ENCODE assay signal across 2 cellular contexts in genomic region chr1:84510165-84510564, GRCh38.
TF ChIP-seq lines count a peak whose summit lies in the region.

No MANE protein-coding gene starts in this region.

TF ChIP-seq in HepG2, 621 proteins besides CTCF, POLR2A, EP300 and RAD21:
- TF ChIP-seq ZNF549 (CRISPR knock-in tag; IDR thresholded peaks at IDR 0.05) (no peak), ISL2 (CRISPR knock-in tag; IDR thresholded peaks at IDR 0.05) (no peak), ZNF678 (CRISPR knock-in tag; IDR thresholded peaks at IDR 0.05) (no peak), YEATS4 (CRISPR knock-in tag; IDR thresholded peaks at IDR 0.05; ENCODE audit: borderline replicate concordance) (no peak), MAFF (IDR thresholded peaks at IDR 0.05; ENCODE audit: low read depth, low read length) (peak; percentile 83), ZNF501 (CRISPR knock-in tag; IDR thresholded peaks at IDR 0.05) (no peak), MAFK (conservative IDR thresholded peaks at IDR 0.05 in 1 of 2, IDR thresholded peaks at IDR 0.05 in 1 of 2; ENCODE audit: low read length in 2 of 2) (peak; percentile 86 to 92), ZNF264 (CRISPR knock-in tag; IDR thresholded peaks at IDR 0.05) (no peak), GMEB2 (CRISPR knock-in tag; IDR thresholded peaks at IDR 0.05; ENCODE audit: low read depth) (no peak)
TF ChIP-seq in HepG2: peak in this region for 2.

TF ChIP-seq in H1, 55 proteins besides CTCF, POLR2A, EP300 and RAD21:
- no peak for TF ChIP-seq ATF3 (IDR thresholded peaks at IDR 0.05; ENCODE audit: insufficient read depth, low read depth, low read length)
- TF ChIP-seq MAFK (IDR thresholded peaks at IDR 0.05; ENCODE audit: low read depth, low read length): 0 out of 2 replicates have a peak, but pooled peaks have one; percentile 22
